In the genomic region with DNA sequence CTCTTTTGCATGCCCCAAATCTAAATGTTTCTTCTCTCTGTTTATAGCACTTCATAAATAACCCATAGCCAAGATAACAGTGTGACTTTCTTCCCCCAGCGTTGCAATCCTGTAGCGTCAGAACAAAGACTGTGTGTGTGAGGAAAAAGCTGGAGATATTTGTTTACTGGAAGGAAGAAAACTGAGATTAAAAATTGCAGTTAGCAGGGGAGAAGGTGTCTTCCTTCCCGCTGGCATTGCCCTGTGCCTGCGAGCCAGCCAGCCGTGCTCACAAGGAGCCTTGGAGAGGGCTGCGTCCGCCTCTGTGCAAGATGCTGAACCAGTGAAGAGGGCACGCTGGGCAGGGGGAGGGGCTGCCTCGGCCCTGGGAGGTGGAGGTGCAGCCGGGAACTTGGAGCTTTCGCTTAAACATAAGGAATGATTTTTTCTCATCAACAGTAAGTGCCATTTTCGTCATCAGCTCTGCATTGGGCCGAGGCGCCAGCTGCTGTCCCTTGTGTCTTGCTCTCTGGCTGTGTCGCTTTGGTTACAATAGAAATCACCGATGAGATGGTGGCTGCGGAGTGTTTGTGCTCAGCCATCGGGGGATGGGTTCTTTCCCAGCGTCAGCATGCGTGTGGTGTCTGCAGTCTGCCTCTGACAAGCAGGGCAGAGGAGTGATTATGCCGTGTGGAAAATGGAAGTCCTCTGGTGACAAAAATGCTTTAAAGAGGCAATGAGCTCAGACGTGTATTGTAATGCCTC, we compare ENCODE assay signal across 1 cellular context.
TF ChIP-seq lines count a peak whose summit lies in the region.

No MANE protein-coding gene starts in this region.

TF ChIP-seq in GM12878, 131 proteins besides CTCF, POLR2A, EP300 and RAD21 (continued from another document):
- TF ChIP-seq POU2F2 (IDR thresholded peaks at IDR 0.05; ENCODE audit: borderline replicate concordance, low read depth, low read length) (peak; percentile 34; the same call in 1 of the 3 replicates), TBL1XR1 (IDR thresholded peaks at IDR 0.05; ENCODE audit: low read depth, low read length) (no peak), GATAD2B (conservative IDR thresholded peaks at IDR 0.05; ENCODE audit: low read depth) (0 out of 2 replicates have a peak, but pooled peaks have one; percentile 32), SPI1 (IDR thresholded peaks at IDR 0.05; ENCODE audit: borderline replicate concordance, insufficient read depth, low read depth, low read length) (no peak), EED (IDR thresholded peaks at IDR 0.05; ENCODE audit: low read depth) (0 out of 2 replicates have a peak, but pooled peaks have one; percentile 26), YY1 (IDR thresholded peaks at IDR 0.05; ENCODE audit: low read depth, low read length) (peak; percentile 54; the same call in 1 of the 2 replicates), POLR2AphosphoS5 (IDR thresholded peaks at IDR 0.05; ENCODE audit: low read length) (peak; percentile 70; the same call in 1 of the 2 replicates), BHLHE40 (IDR thresholded peaks at IDR 0.05; ENCODE audit: borderline replicate concordance in 1 of 2, low read depth in 2 of 2, low read length in 1 of 2) (peak; percentile 7 to 14; a peak in 1 of 4 replicates), ZNF24 (IDR thresholded peaks at IDR 0.05) (no peak), PAX5 (IDR thresholded peaks at IDR 0.05; ENCODE audit: borderline replicate concordance, low read depth, low read length) (0 out of 2 replicates have a peak, but pooled peaks have one; percentile 30), ZNF217 (IDR thresholded peaks at IDR 0.05) (no peak), RUNX3 (IDR thresholded peaks at IDR 0.05; ENCODE audit: low read length) (peak; percentile 33; the same call in 1 of the 2 replicates), CBX3 (IDR thresholded peaks at IDR 0.05; ENCODE audit: borderline replicate concordance, low read depth) (no peak), RCOR1 (conservative IDR thresholded peaks at IDR 0.05; ENCODE audit: low read depth, low read length) (no peak), IKZF2 (IDR thresholded peaks at IDR 0.05) (peak; percentile 32 to 36; a peak in 3 of 4 replicates), ZSCAN29 (IDR thresholded peaks at IDR 0.05) (no peak), CREM (IDR thresholded peaks at IDR 0.05; ENCODE audit: low read depth) (peak; percentile 18; the same call in 1 of the 2 replicates), TCF12 (IDR thresholded peaks at IDR 0.05; ENCODE audit: low read depth, low read length) (peak; percentile 28; the same call in 1 of the 2 replicates)
- TF ChIP-seq, protein P1, sequence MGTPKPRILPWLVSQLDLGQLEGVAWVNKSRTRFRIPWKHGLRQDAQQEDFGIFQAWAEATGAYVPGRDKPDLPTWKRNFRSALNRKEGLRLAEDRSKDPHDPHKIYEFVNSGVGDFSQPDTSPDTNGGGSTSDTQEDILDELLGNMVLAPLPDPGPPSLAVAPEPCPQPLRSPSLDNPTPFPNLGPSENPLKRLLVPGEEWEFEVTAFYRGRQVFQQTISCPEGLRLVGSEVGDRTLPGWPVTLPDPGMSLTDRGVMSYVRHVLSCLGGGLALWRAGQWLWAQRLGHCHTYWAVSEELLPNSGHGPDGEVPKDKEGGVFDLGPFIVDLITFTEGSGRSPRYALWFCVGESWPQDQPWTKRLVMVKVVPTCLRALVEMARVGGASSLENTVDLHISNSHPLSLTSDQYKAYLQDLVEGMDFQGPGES (IDR thresholded peaks at IDR 0.05) = no peak
- TF ChIP-seq, protein P2, sequence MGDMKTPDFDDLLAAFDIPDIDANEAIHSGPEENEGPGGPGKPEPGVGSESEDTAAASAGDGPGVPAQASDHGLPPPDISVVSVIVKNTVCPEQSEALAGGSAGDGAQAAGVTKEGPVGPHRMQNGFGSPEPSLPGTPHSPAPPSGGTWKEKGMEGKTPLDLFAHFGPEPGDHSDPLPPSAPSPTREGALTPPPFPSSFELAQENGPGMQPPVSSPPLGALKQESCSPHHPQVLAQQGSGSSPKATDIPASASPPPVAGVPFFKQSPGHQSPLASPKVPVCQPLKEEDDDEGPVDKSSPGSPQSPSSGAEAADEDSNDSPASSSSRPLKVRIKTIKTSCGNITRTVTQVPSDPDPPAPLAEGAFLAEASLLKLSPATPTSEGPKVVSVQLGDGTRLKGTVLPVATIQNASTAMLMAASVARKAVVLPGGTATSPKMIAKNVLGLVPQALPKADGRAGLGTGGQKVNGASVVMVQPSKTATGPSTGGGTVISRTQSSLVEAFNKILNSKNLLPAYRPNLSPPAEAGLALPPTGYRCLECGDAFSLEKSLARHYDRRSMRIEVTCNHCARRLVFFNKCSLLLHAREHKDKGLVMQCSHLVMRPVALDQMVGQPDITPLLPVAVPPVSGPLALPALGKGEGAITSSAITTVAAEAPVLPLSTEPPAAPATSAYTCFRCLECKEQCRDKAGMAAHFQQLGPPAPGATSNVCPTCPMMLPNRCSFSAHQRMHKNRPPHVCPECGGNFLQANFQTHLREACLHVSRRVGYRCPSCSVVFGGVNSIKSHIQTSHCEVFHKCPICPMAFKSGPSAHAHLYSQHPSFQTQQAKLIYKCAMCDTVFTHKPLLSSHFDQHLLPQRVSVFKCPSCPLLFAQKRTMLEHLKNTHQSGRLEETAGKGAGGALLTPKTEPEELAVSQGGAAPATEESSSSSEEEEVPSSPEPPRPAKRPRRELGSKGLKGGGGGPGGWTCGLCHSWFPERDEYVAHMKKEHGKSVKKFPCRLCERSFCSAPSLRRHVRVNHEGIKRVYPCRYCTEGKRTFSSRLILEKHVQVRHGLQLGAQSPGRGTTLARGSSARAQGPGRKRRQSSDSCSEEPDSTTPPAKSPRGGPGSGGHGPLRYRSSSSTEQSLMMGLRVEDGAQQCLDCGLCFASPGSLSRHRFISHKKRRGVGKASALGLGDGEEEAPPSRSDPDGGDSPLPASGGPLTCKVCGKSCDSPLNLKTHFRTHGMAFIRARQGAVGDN (IDR thresholded peaks at IDR 0.05) = peak; percentile 78
- TF ChIP-seq, protein P3, sequence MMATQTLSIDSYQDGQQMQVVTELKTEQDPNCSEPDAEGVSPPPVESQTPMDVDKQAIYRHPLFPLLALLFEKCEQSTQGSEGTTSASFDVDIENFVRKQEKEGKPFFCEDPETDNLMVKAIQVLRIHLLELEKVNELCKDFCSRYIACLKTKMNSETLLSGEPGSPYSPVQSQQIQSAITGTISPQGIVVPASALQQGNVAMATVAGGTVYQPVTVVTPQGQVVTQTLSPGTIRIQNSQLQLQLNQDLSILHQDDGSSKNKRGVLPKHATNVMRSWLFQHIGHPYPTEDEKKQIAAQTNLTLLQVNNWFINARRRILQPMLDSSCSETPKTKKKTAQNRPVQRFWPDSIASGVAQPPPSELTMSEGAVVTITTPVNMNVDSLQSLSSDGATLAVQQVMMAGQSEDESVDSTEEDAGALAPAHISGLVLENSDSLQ (IDR thresholded peaks at IDR 0.05) = peak; percentile 29; the same call in 1 of the 2 replicates
- TF ChIP-seq, protein P4, sequence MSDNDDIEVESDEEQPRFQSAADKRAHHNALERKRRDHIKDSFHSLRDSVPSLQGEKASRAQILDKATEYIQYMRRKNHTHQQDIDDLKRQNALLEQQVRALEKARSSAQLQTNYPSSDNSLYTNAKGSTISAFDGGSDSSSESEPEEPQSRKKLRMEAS (IDR thresholded peaks at IDR 0.05; ENCODE audit: low read depth, low read length) = no peak
TF ChIP-seq in GM12878: peak in this region for 18.
